9 cellular contexts compared by ENCODE assay signal in genomic region chr2:28423856-28424605, GRCh38. TPM values are rescaled to one million over a fixed set of nuclear protein-coding genes. Genes with fewer than 3 reads are reported as not detected.
DNase-seq lines count a peak whose midpoint lies in the region; ATAC-seq and TF ChIP-seq lines count a peak whose summit lies in the region.
"Had no signal": no experiment of that assay in that cellular context is flagged by ENCODE, and none has a peak within 500 bp of the region (broad histone marks: within the 10 kb centered on the region; RNA-seq: fewer than 3 reads in every experiment).

No MANE protein-coding gene starts in this region.

- H3K9me3 ChIP-seq in left lung (no peaks in the 10 kb centered on the region), aorta (ENCODE audit: control insufficient read depth, low read length) (no peaks in the 10 kb centered on the region)
- H3K9me3 ChIP-seq: gastroesophageal sphincter had no signal

- H3K36me3 ChIP-seq in left lung (peaks cover 0 to 17% of the 10 kb centered on the region in 2 donors), aorta (ENCODE audit: control insufficient read depth in 1 of 2, insufficient read depth in 2 of 2, low read length in 1 of 2) (peaks cover 3% of the 10 kb centered on the region in 2 donors)

- H3K4me3 ChIP-seq in left lung (no peak overlapping the region), aorta (ENCODE audit: low read length in 2 of 2) (no peak overlapping the region)
- H3K4me3 ChIP-seq: gastroesophageal sphincter had no signal

- intact Hi-C loops in left lung (cut with DNase I) = no loop called here
- intact Hi-C loops in aorta (cut with DNase I) = no loop called here

- peak; percentile 77 for ATAC-seq in left lung
- no peak for ATAC-seq in aorta (ENCODE audit: low FRiP score)
- no peak for ATAC-seq in GM18909 (IDR thresholded peaks at IDR 0.05; ENCODE audit: poor library complexity, unreplicated experiment)
- ATAC-seq in HG03196 (IDR thresholded peaks at IDR 0.05; ENCODE audit: unreplicated experiment) = no peak
- ATAC-seq: gastroesophageal sphincter had no signal

- TF ChIP-seq CTCF in left lung (IDR thresholded peaks at IDR 0.05) = no peak

- H3K27ac ChIP-seq in left lung = peak overlapping the region; percentile 41 to 80
- no peak overlapping the region for H3K27ac ChIP-seq in aorta (ENCODE audit: low read depth in 1 of 2, low read length in 2 of 2)
- H3K27ac ChIP-seq: gastroesophageal sphincter had no signal

- WGBS in aorta, 2 donors = 16 to 22% methylated on average over 7 of the region's 7 CpGs

- DNase-seq in stimulated activated CD4-positive, alpha-beta T cell treated with anti-CD3 and anti-CD28 coated beads, Interleukin-4, amount 100 ng/mL, for 24 hours = peak; percentile 18
- no peak for DNase-seq in stimulated activated CD4-positive, alpha-beta T cell treated with anti-CD3 and anti-CD28 coated beads, Interleukin-2, amount 100 ng/mL, for 48 hours
- DNase-seq in activated CD4-positive, alpha-beta T cell treated with anti-CD3 and anti-CD28 coated beads, Interleukin-2, amount 50 U/mL, for 1 hour = peak; percentile 37
- DNase-seq in left lung (peak in 1 of 2 donors; percentile 70), aorta (peak; percentile 19 to 67)
- DNase-seq in NK-92 treated with Interleukin-12 subunit alpha and Interleukin-12 subunit beta, amount 100 ng/mL, for 24 hours (lab: John Stamatoyannopoulos, UW) = no peak

- H3K27me3 ChIP-seq in left lung = no peaks in the 10 kb centered on the region
- H3K27me3 ChIP-seq in aorta (ENCODE audit: control insufficient read depth in 1 of 2, insufficient read depth in 2 of 2, low read length in 1 of 2) = no peaks in the 10 kb centered on the region
- H3K27me3 ChIP-seq: gastroesophageal sphincter had no signal

- H3K4me1 ChIP-seq in left lung (peaks cover 0 to 45% of the 10 kb centered on the region in 2 donors), aorta (ENCODE audit: control insufficient read depth in 1 of 2, insufficient read depth in 2 of 2, low read length in 2 of 2) (no peaks in the 10 kb centered on the region)

RNA-seq across cellular contexts. Expression of gene FOSL2, which starts 31.4 kb away (rescaled TPM):
- total RNA-seq in left lung (100 to 1,000 TPM in 1 of 2 donors, 10 to 100 TPM in 1; 83.4 to 114 TPM), aorta (100 to 1,000 TPM; 184 to 260 TPM)
- polyA plus RNA-seq in aorta = 10 to 100 TPM; 20.0 to 33.2 TPM

Comparison
In these comparisons a context has a peak if more than half of its experiments do, and no peak if none do; other contexts are left out.
1. DNase-seq: peak in stimulated activated CD4-positive, alpha-beta T cell treated with anti-CD3 and anti-CD28 coated beads, Interleukin-4, amount 100 ng/mL, for 24 hours (single experiment), activated CD4-positive, alpha-beta T cell treated with anti-CD3 and anti-CD28 coated beads, Interleukin-2, amount 50 U/mL, for 1 hour (single experiment) and aorta (2 of 2); none in stimulated activated CD4-positive, alpha-beta T cell treated with anti-CD3 and anti-CD28 coated beads, Interleukin-2, amount 100 ng/mL, for 48 hours (0 of 2) and NK-92 treated with Interleukin-12 subunit alpha and Interleukin-12 subunit beta, amount 100 ng/mL, for 24 hours (single experiment).
2. H3K27ac ChIP-seq: peak in left lung (2 of 2); none in aorta (0 of 2).